In genomic region chr6:7232351-7232750, GRCh38 we compare ENCODE assay signal across 16 cellular contexts.
A peak's percentile ranks its signal among the peaks of the same experiment; 100 is the strongest.
DNase-seq lines count a peak whose midpoint lies in the region; ATAC-seq, FAIRE-seq and TF ChIP-seq lines count a peak whose summit lies in the region.
"Had no signal": no experiment of that assay in that cellular context is flagged by ENCODE, and none has a peak within 500 bp of the region (broad histone marks: within the 10 kb centered on the region; RNA-seq: fewer than 3 reads in every experiment).

No MANE protein-coding gene starts in this region.

- no peak for FAIRE-seq in HepG2 (lab: Jason Lieb, UNC)

- intact Hi-C loops in A673 (cut with micrococcal nuclease; ENCODE audit: unreplicated experiment) (no loop called here), HepG2 (cut with micrococcal nuclease; ENCODE audit: unreplicated experiment) (no loop called here)

- H2AFZ ChIP-seq in smooth muscle cell (ENCODE audit: low read depth) (no peak overlapping the region), HepG2 (ENCODE audit: low read length) (no peak overlapping the region)

- H3F3A ChIP-seq in smooth muscle cell (ENCODE audit: low read depth), result no peaks in the 10 kb centered on the region

- H3K27ac ChIP-seq in A673 (ENCODE audit: low read depth, low read length, poor library complexity, severe bottlenecking) (peak overlapping the region; percentile 16), smooth muscle cell (ENCODE audit: low read depth) (no peak overlapping the region), HepG2 (ENCODE audit: extremely low read length, insufficient read depth, low read length) (no peak overlapping the region)
- no peak overlapping the region for H3K27ac ChIP-seq in CD4-positive, CD25-positive, alpha-beta regulatory T cell (ENCODE audit: insufficient read depth, low read length, poor library complexity, severe bottlenecking)
- H3K27ac ChIP-seq: Peyer's patch had no signal

- H3K4me2 ChIP-seq in smooth muscle cell (no peak overlapping the region), HepG2 (ENCODE audit: low read depth, low read length) (no peak overlapping the region)

- H3K27me3 ChIP-seq in A673 (replicated peaks; ENCODE audit: insufficient read depth, low read depth, low read length, poor library complexity) (no peaks in the 10 kb centered on the region), smooth muscle cell (ENCODE audit: low read depth) (no peaks in the 10 kb centered on the region), HepG2 (ENCODE audit: control insufficient read depth in 1 of 2, insufficient read depth in 2 of 2, low read length in 2 of 2) (no peaks in the 10 kb centered on the region)
- H3K27me3 ChIP-seq in CD4-positive, CD25-positive, alpha-beta regulatory T cell (ENCODE audit: control insufficient read depth, insufficient read depth, low read length), result no peaks in the 10 kb centered on the region
- H3K27me3 ChIP-seq: Peyer's patch had no signal

- no peak overlapping the region for H3K9ac ChIP-seq in smooth muscle cell (ENCODE audit: low read depth)
- no peak overlapping the region for H3K9ac ChIP-seq in HepG2 (ENCODE audit: insufficient read depth, low read depth, low read length)

- no peaks in the 10 kb centered on the region for H3K27me3 Mint-ChIP-seq in CD4-positive, CD25-positive, alpha-beta regulatory T cell
- no peaks in the 10 kb centered on the region for H3K27me3 Mint-ChIP-seq in activated T-helper 17 cell treated with anti-CD3 and anti-CD28 coated beads, Interleukin-2, amount 50 U/mL, for 72 hours

- H3K9me3 ChIP-seq in A673 (ENCODE audit: low read depth, low read length, poor library complexity, severe bottlenecking) (no peaks in the 10 kb centered on the region), smooth muscle cell (replicated peaks; ENCODE audit: low read depth) (no peaks in the 10 kb centered on the region), HepG2 (ENCODE audit: low read length) (no peaks in the 10 kb centered on the region)
- H3K9me3 ChIP-seq in CD4-positive, CD25-positive, alpha-beta regulatory T cell (ENCODE audit: control insufficient read depth in 2 of 2, low read length in 2 of 2), result no peaks in the 10 kb centered on the region
- H3K9me3 ChIP-seq: Peyer's patch had no signal

- BruUV-seq in A673 (replicated peaks; lab: Mats Ljungman, UMichigan) (no TSS peak), HepG2 (replicated peaks; lab: Mats Ljungman, UMichigan) (no TSS peak)

- H3K79me2 ChIP-seq in smooth muscle cell (ENCODE audit: low read depth) (peaks cover 12% of the 10 kb centered on the region), HepG2 (ENCODE audit: insufficient read depth, low read length) (peaks cover 8% of the 10 kb centered on the region)

- peak overlapping the region in 2 of 3 donors; percentile 54 to 56 for H3K27ac Mint-ChIP-seq in CD4-positive, CD25-positive, alpha-beta regulatory T cell
- peak overlapping the region; percentile 22 for H3K27ac Mint-ChIP-seq in activated T-helper 17 cell treated with anti-CD3 and anti-CD28 coated beads, Interleukin-2, amount 50 U/mL, for 72 hours

- TF ChIP-seq POLR2A in HepG2 (IDR thresholded peaks at IDR 0.05; ENCODE audit: insufficient read depth in 1 of 2, low read depth in 2 of 2, low read length in 2 of 2), result no peak

- CTCF ChIA-PET in A673 (lab: Charles Lee) (no interaction called here), HepG2 (lab: Yijun Ruan, JAX; ENCODE audit: low intra/inter-chr PET ratio, low total read pairs) (no interaction called here)

- H4K20me1 ChIP-seq in smooth muscle cell (ENCODE audit: low read depth) (peaks cover 54% of the 10 kb centered on the region), HepG2 (ENCODE audit: insufficient read depth, low read length) (peaks cover 12% of the 10 kb centered on the region; the same call in 1 of the 2 replicates)

- peaks cover 61% of the 10 kb centered on the region for H3K36me3 ChIP-seq in A673 (ENCODE audit: insufficient read depth, low read length, poor library complexity, severe bottlenecking)
- peaks cover 69% of the 10 kb centered on the region for H3K36me3 ChIP-seq in CD4-positive, CD25-positive, alpha-beta regulatory T cell (ENCODE audit: control insufficient read depth, insufficient read depth, low read length)
- no peaks in the 10 kb centered on the region for H3K36me3 ChIP-seq in smooth muscle cell (ENCODE audit: low read depth)
- peaks cover 39 to 76% of the 10 kb centered on the region in 2 experiments for H3K36me3 ChIP-seq in HepG2 (replicated peaks in 1 of 2; ENCODE audit: control insufficient read depth in 1 of 2, insufficient read depth in 2 of 2, low read length in 2 of 2)

- 97% methylated on average over 2 of the region's 2 CpGs for WGBS in smooth muscle cell (ENCODE audit: low lambda C conversion rate)
- WGBS in HepG2 (ENCODE audit: low lambda C conversion rate), result 97% methylated on average over 2 of the region's 2 CpGs

- no peaks in the 10 kb centered on the region for H3K9me3 Mint-ChIP-seq in CD4-positive, CD25-positive, alpha-beta regulatory T cell
- H3K9me3 Mint-ChIP-seq in activated T-helper 17 cell treated with anti-CD3 and anti-CD28 coated beads, Interleukin-2, amount 50 U/mL, for 72 hours, result no peaks in the 10 kb centered on the region

- no peak for ATAC-seq in CD4-positive, CD25-positive, alpha-beta regulatory T cell (ENCODE audit: low read depth in 2 of 2)
- ATAC-seq in activated T-helper 17 cell treated with anti-CD3 and anti-CD28 coated beads, Interleukin-2, amount 50 U/mL, for 72 hours (replicated peaks), result no peak
- ATAC-seq in HG02884 (IDR thresholded peaks at IDR 0.05; ENCODE audit: unreplicated experiment) (no peak), HepG2 (no peak)

- in situ Hi-C loops in HepG2 (cut with HindIII; ENCODE audit: extremely low pct_ligation_motif_present, low pct_unique_long_range_greater_than_20kb), result no loop called here

- H3K4me1 ChIP-seq in A673 (ENCODE audit: insufficient read depth, low read length, poor library complexity, severe bottlenecking), result no peaks in the 10 kb centered on the region
- no peaks in the 10 kb centered on the region for H3K4me1 ChIP-seq in CD4-positive, CD25-positive, alpha-beta regulatory T cell (ENCODE audit: control insufficient read depth, insufficient read depth, low read length, poor library complexity, severe bottlenecking)
- no peaks in the 10 kb centered on the region for H3K4me1 ChIP-seq in smooth muscle cell (ENCODE audit: low read depth)
- peaks cover 38% of the 10 kb centered on the region for H3K4me1 ChIP-seq in HepG2 (ENCODE audit: insufficient read depth, low read length)

- no peak overlapping the region for H3K4me3 Mint-ChIP-seq in CD4-positive, CD25-positive, alpha-beta regulatory T cell
- no peak overlapping the region for H3K4me3 Mint-ChIP-seq in activated T-helper 17 cell treated with anti-CD3 and anti-CD28 coated beads, Interleukin-2, amount 50 U/mL, for 72 hours

- H3K4me1 Mint-ChIP-seq in CD4-positive, CD25-positive, alpha-beta regulatory T cell, result peaks cover 0 to 15% (median 4%) of the 10 kb centered on the region in 4 donors
- peaks cover 8% of the 10 kb centered on the region for H3K4me1 Mint-ChIP-seq in activated T-helper 17 cell treated with anti-CD3 and anti-CD28 coated beads, Interleukin-2, amount 50 U/mL, for 72 hours

- TF ChIP-seq EP300 in HepG2 (IDR thresholded peaks at IDR 0.05; ENCODE audit: low read depth in 2 of 2, low read length in 2 of 2), result no peak
- TF ChIP-seq EP300 in HepG2 (CRISPR knock-in tag; IDR thresholded peaks at IDR 0.05; ENCODE audit: borderline replicate concordance), result no peak

- H3K4me3 ChIP-seq in A673 (ENCODE audit: low read depth, low read length, poor library complexity, severe bottlenecking), result no peak overlapping the region
- H3K4me3 ChIP-seq in CD4-positive, CD25-positive, alpha-beta regulatory T cell (ENCODE audit: low read depth, low read length), result no peak overlapping the region
- H3K4me3 ChIP-seq in fibroblast of pulmonary artery (replicated peaks; ENCODE audit: low read depth, low read length), result no peak overlapping the region
- H3K4me3 ChIP-seq in smooth muscle cell, result no peak overlapping the region
- no peak overlapping the region for H3K4me3 ChIP-seq in HepG2 (replicated peaks in 1 of 3; ENCODE audit: insufficient read depth in 1 of 3, low read depth in 2 of 3, low read length in 3 of 3)
- H3K4me3 ChIP-seq: Peyer's patch had no signal

- no peak for TF ChIP-seq RAD21 in HepG2 (CRISPR knock-in tag; IDR thresholded peaks at IDR 0.05)

- no peak for DNase-seq in A673 (ENCODE audit: low spot score)
- no peak for DNase-seq in CD4-positive, CD25-positive, alpha-beta regulatory T cell
- peak; percentile 35 for DNase-seq in fibroblast of pulmonary artery (ENCODE audit: low read depth)
- DNase-seq in DMS53 (lab: John Stamatoyannopoulos, UW), result no peak
- no peak for DNase-seq in smooth muscle cell (lab: John Stamatoyannopoulos, UW; ENCODE audit: unreplicated experiment)
- no peak for DNase-seq in HepG2 (ENCODE audit: low spot score)
- DNase-seq: H7, Kasumi-1, NCI-H1417, NCI-H1930, NCI-H2171, NCI-H510A, Peyer's patch, SHP77 treated with DMSO at 0.1 percent for 48 hours had no signal

- H3K36me3 Mint-ChIP-seq in CD4-positive, CD25-positive, alpha-beta regulatory T cell, result peaks cover 42% of the 10 kb centered on the region
- H3K36me3 Mint-ChIP-seq in activated T-helper 17 cell treated with anti-CD3 and anti-CD28 coated beads, Interleukin-2, amount 50 U/mL, for 72 hours (ENCODE audit: low read depth), result peaks cover 84% of the 10 kb centered on the region

- POLR2A ChIA-PET in A673 (lab: Charles Lee; ENCODE audit: low non-redundant PET) (no interaction called here), HepG2 (lab: Yijun Ruan, JAX) (no interaction called here)

- no peak for TF ChIP-seq CTCF in A673 (conservative IDR thresholded peaks at IDR 0.05; ENCODE audit: low read depth, low read length)
- TF ChIP-seq CTCF in fibroblast of pulmonary artery (IDR thresholded peaks at IDR 0.05; ENCODE audit: low read length, missing control alignments), result no peak
- no peak for TF ChIP-seq CTCF in smooth muscle cell (IDR thresholded peaks at IDR 0.05; ENCODE audit: borderline replicate concordance, insufficient read depth, poor library complexity, severe bottlenecking)
- TF ChIP-seq CTCF in HepG2 (CRISPR knock-in tag; IDR thresholded peaks at IDR 0.05), result no peak

TF ChIP-seq in HepG2, 621 proteins besides CTCF, POLR2A, EP300 and RAD21 (continues in another document):
- TF ChIP-seq ZNF350 (CRISPR knock-in tag; IDR thresholded peaks at IDR 0.05; ENCODE audit: borderline replicate concordance, low read depth) (no peak), SNAPC5 (CRISPR knock-in tag; IDR thresholded peaks at IDR 0.05; ENCODE audit: borderline replicate concordance) (no peak), SP5 (CRISPR knock-in tag; IDR thresholded peaks at IDR 0.05; ENCODE audit: borderline replicate concordance, low read depth) (no peak), HNRNPK (IDR thresholded peaks at IDR 0.05; ENCODE audit: low read depth, low read length, poor library complexity, severe bottlenecking) (no peak), IKZF1 (IDR thresholded peaks at IDR 0.05) (no peak), ZSCAN30 (CRISPR knock-in tag; IDR thresholded peaks at IDR 0.05) (no peak), ZNF24 (IDR thresholded peaks at IDR 0.05) (no peak), NCOA5 (CRISPR knock-in tag; IDR thresholded peaks at IDR 0.05) (no peak), SETDB1 (CRISPR knock-in tag; IDR thresholded peaks at IDR 0.05; ENCODE audit: borderline replicate concordance) (no peak), ZNF7 (CRISPR knock-in tag; IDR thresholded peaks at IDR 0.05) (no peak), NCOA2 (CRISPR knock-in tag; IDR thresholded peaks at IDR 0.05) (no peak)
